Comparison of ENCODE assay signal across 10 cellular contexts in the genomic region with DNA sequence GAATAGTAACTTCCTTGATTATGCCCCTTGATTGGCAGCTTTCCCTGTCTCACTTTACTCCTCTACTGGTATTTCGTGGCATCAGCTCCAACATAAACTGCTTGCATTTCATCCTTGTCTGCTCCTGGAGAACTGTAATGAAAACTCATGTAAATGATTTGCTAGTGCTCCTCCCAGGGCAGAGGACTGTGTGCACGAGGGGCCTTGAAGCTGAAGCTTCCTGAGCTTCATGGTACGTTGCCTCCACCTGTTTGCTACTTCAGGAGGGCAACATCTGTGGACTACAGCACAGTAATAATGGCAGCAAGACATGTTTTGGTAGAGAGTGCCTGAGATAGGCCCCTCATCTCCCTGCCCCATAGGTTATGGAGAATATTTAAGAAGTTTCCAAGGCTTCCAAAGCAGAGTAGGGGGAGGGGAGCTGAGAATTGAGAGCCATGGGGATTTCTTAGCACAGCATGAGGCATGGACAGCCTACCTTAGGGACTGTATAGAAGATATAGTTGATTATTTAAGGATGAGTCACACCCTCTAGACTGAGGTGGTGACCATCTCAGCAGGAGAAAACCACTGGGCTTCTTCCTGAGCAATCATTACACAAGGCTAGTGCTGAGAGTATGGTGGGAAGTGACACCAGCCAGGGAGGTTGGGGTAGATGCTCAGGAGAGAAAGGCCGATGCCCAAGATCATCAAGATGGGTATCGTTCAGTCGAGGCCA. TPM values are rescaled to one million over a fixed set of nuclear protein-coding genes. Genes with fewer than 3 reads are reported as not detected.
DNase-seq lines count a peak whose midpoint lies in the region; ATAC-seq lines count a peak whose summit lies in the region.
"Had no signal": no experiment of that assay in that cellular context is flagged by ENCODE, and none has a peak within 500 bp of the region (broad histone marks: within the 10 kb centered on the region; RNA-seq: fewer than 3 reads in every experiment).

No MANE protein-coding gene starts in this region.

- H3K4me3 Mint-ChIP-seq in naive thymus-derived CD4-positive, alpha-beta T cell, result no peak overlapping the region

- intact Hi-C loops in naive thymus-derived CD4-positive, alpha-beta T cell (cut with micrococcal nuclease), result no loop called here

- no peaks in the 10 kb centered on the region for H3K4me1 ChIP-seq in naive thymus-derived CD4-positive, alpha-beta T cell (ENCODE audit: control insufficient read depth in 2 of 2, insufficient read depth in 2 of 2, low read length in 2 of 2)

- peak; percentile 79 for DNase-seq in left kidney (ENCODE audit: low read depth, low spot score)
- no peak for DNase-seq in NCI-H1048 (lab: John Stamatoyannopoulos, UW)
- DNase-seq in NCI-H510A treated with DMSO at 0.1 percent for 48 hours (lab: John Stamatoyannopoulos, UW), result no peak
- no peak for DNase-seq in naive thymus-derived CD4-positive, alpha-beta T cell
- no peak for DNase-seq in activated CD4-positive, alpha-beta T cell treated with anti-CD3 and anti-CD28 coated beads, Interleukin-2, amount 50 U/mL, for 1 hour
- DNase-seq: MM.1S, T-helper 9 cell had no signal

- no peaks in the 10 kb centered on the region for H3K27me3 ChIP-seq in naive thymus-derived CD4-positive, alpha-beta T cell (ENCODE audit: control insufficient read depth in 2 of 2, insufficient read depth in 2 of 2, low read length in 2 of 2)

- H3K27me3 Mint-ChIP-seq in naive thymus-derived CD4-positive, alpha-beta T cell, result peaks cover 0 to 42% (median 4%) of the 10 kb centered on the region in 5 donors

- H3K9me3 ChIP-seq in naive thymus-derived CD4-positive, alpha-beta T cell (ENCODE audit: control insufficient read depth in 2 of 3, low read length in 3 of 3), result no peaks in the 10 kb centered on the region

- no peaks in the 10 kb centered on the region for H3K36me3 Mint-ChIP-seq in naive thymus-derived CD4-positive, alpha-beta T cell

- no peaks in the 10 kb centered on the region for H3K36me3 ChIP-seq in naive thymus-derived CD4-positive, alpha-beta T cell (ENCODE audit: control insufficient read depth in 2 of 3, insufficient read depth in 3 of 3, low read length in 3 of 3)

- peaks cover 0 to 3% (median 0%) of the 10 kb centered on the region in 11 donors for H3K9me3 Mint-ChIP-seq in naive thymus-derived CD4-positive, alpha-beta T cell

- no peak overlapping the region for H3K27ac Mint-ChIP-seq in naive thymus-derived CD4-positive, alpha-beta T cell

- CTCF ChIA-PET in naive thymus-derived CD4-positive, alpha-beta T cell (lab: Charles Lee), result no interaction called here

- ATAC-seq in GM18861 (IDR thresholded peaks at IDR 0.05; ENCODE audit: unreplicated experiment) (peak; percentile 81), GM21717 (IDR thresholded peaks at IDR 0.05; ENCODE audit: unreplicated experiment) (peak; percentile 58), HG03342 (IDR thresholded peaks at IDR 0.05; ENCODE audit: unreplicated experiment) (peak; percentile 86)
- no peak for ATAC-seq in naive thymus-derived CD4-positive, alpha-beta T cell

- POLR2A ChIA-PET in naive thymus-derived CD4-positive, alpha-beta T cell (lab: Charles Lee), result no interaction called here

- H3K27ac ChIP-seq in naive thymus-derived CD4-positive, alpha-beta T cell (ENCODE audit: low read depth, low read length), result no peak overlapping the region

- no peaks in the 10 kb centered on the region for H3K4me1 Mint-ChIP-seq in naive thymus-derived CD4-positive, alpha-beta T cell

- H3K4me3 ChIP-seq in naive thymus-derived CD4-positive, alpha-beta T cell (ENCODE audit: low read length), result no peak overlapping the region

RNA-seq across cellular contexts. Expression of a gene that starts 29.5 kb away (rescaled TPM):
- total RNA-seq in naive thymus-derived CD4-positive, alpha-beta T cell, result not detected
- not detected for polyA plus RNA-seq in naive thymus-derived CD4-positive, alpha-beta T cell
